ENCODE assay signal across 18 cellular contexts in genomic region chr2:6982934-6983589, GRCh38.
DNase-seq lines count a peak whose midpoint lies in the region; ATAC-seq and TF ChIP-seq lines count a peak whose summit lies in the region.
"Had no signal": no experiment of that assay in that cellular context is flagged by ENCODE, and none has a peak within 500 bp of the region (broad histone marks: within the 10 kb centered on the region; RNA-seq: fewer than 3 reads in every experiment).

No MANE protein-coding gene starts in this region.

- in situ Hi-C loops in G401 (cut with HindIII; ENCODE audit: low sequenced_read_pairs), result no loop called here

- H3K36me3 ChIP-seq in Karpas-422 (ENCODE audit: insufficient read depth, low read length) (no peaks in the 10 kb centered on the region), mucosa of descending colon (ENCODE audit: low read depth) (no peaks in the 10 kb centered on the region), osteoblast (ENCODE audit: insufficient read depth, low read length) (no peaks in the 10 kb centered on the region)
- H3K36me3 ChIP-seq: lower lobe of right lung, thoracic aorta had no signal

- H3K27ac ChIP-seq in Karpas-422 (ENCODE audit: low read length) (no peak overlapping the region), osteoblast (ENCODE audit: low read depth, low read length) (no peak overlapping the region)
- H3K27ac ChIP-seq: lower lobe of right lung, thoracic aorta had no signal

- no peaks in the 10 kb centered on the region for H3K4me1 ChIP-seq in Karpas-422 (ENCODE audit: low read length)
- no peaks in the 10 kb centered on the region for H3K4me1 ChIP-seq in mucosa of descending colon (ENCODE audit: low read depth)
- H3K4me1 ChIP-seq in osteoblast (ENCODE audit: insufficient read depth, low read length), result no peaks in the 10 kb centered on the region

- no peak overlapping the region for H2AFZ ChIP-seq in Karpas-422 (ENCODE audit: low read length)
- no peak overlapping the region for H2AFZ ChIP-seq in osteoblast (ENCODE audit: low read length)

- H4K20me1 ChIP-seq in Karpas-422 (ENCODE audit: insufficient read depth, low read depth, low read length) (0 out of 2 replicates have a peak, but pooled peaks cover 2% of the 10 kb centered on the region), osteoblast (ENCODE audit: insufficient read depth, low read length) (no peaks in the 10 kb centered on the region)

- no peaks in the 10 kb centered on the region; the same call in 1 of the 2 replicates for H3K27me3 ChIP-seq in Karpas-422 (ENCODE audit: low read length)
- H3K27me3 ChIP-seq in osteoblast (ENCODE audit: insufficient read depth, low read length), result no peaks in the 10 kb centered on the region

- no peaks in the 10 kb centered on the region for H3K9me2 ChIP-seq in Karpas-422 (replicated peaks; ENCODE audit: insufficient read depth, low read length)

- no peak overlapping the region for H3K4me2 ChIP-seq in Karpas-422 (ENCODE audit: low read depth, low read length, poor library complexity, severe bottlenecking)
- no peak overlapping the region for H3K4me2 ChIP-seq in osteoblast (ENCODE audit: insufficient read depth, low read length)

- DNase-seq in G401 (ENCODE audit: low spot score), result peak; percentile 66
- DNase-seq in astrocyte of the hippocampus (ENCODE audit: low read depth, low spot score), result peak; percentile 22
- no peak for DNase-seq in left ventricle myocardium superior
- peak; percentile 70 for DNase-seq in pons (ENCODE audit: low spot score)
- DNase-seq in Karpas-422, result no peak
- DNase-seq in mucosa of descending colon, result no peak
- DNase-seq in osteoblast (ENCODE audit: insufficient read length, low spot score, missing footprints), result no peak
- no peak for DNase-seq in activated CD4-positive, CD25-positive, alpha-beta regulatory T cell treated with anti-CD3 and anti-CD28 coated beads, Interleukin-2, amount 50 U/mL, for 72 hours
- DNase-seq: activated B cell treated with CpG ODN at 0.5 μM for 24 hours; CD8-positive, alpha-beta memory T cell; central memory CD4-positive, alpha-beta T cell; DMS79; lower lobe of right lung; naive B cell; NCI-H1694; NCI-H226; PC-3 had no signal

- no peaks in the 10 kb centered on the region for H3K79me2 ChIP-seq in Karpas-422 (ENCODE audit: low read length)
- no peaks in the 10 kb centered on the region for H3K79me2 ChIP-seq in osteoblast (ENCODE audit: insufficient read depth, low read length)

- H3K9ac ChIP-seq in Karpas-422 (ENCODE audit: low read length), result no peak overlapping the region

- TF ChIP-seq CTCF in mucosa of descending colon (IDR thresholded peaks at IDR 0.05) (no peak), osteoblast (IDR thresholded peaks at IDR 0.05; ENCODE audit: extremely low read depth, low read depth, low read length) (no peak)

- ATAC-seq in left ventricle myocardium superior (peak; percentile 58), mucosa of descending colon (no peak)
- ATAC-seq: lower lobe of right lung, PC-3 had no signal

- intact Hi-C loops in left ventricle myocardium superior (cut with micrococcal nuclease), result no loop called here
- intact Hi-C loops in mucosa of descending colon (cut with DNase I, micrococcal nuclease), result no loop called here

- H3K4me3 ChIP-seq in Karpas-422 (ENCODE audit: low read length) (no peak overlapping the region), mucosa of descending colon (no peak overlapping the region), osteoblast (ENCODE audit: insufficient read depth, low read length) (no peak overlapping the region)
- H3K4me3 ChIP-seq: lower lobe of right lung, thoracic aorta had no signal

- H3K9me3 ChIP-seq in Karpas-422 (ENCODE audit: low read length) (no peaks in the 10 kb centered on the region), mucosa of descending colon (no peaks in the 10 kb centered on the region), osteoblast (ENCODE audit: low read depth, low read length) (no peaks in the 10 kb centered on the region)
- H3K9me3 ChIP-seq: lower lobe of right lung, thoracic aorta had no signal

Comparison
In these comparisons a context has a peak if more than half of its experiments do, and no peak if none do; other contexts are left out.
1. DNase-seq: peak in G401 (single experiment), astrocyte of the hippocampus (single experiment) and pons (single experiment); none in left ventricle myocardium superior (single experiment), Karpas-422 (single experiment), mucosa of descending colon (0 of 3), osteoblast (single experiment) and activated CD4-positive, CD25-positive, alpha-beta regulatory T cell treated with anti-CD3 and anti-CD28 coated beads, Interleukin-2, amount 50 U/mL, for 72 hours (single experiment).